11 cellular contexts compared by ENCODE assay signal in the genomic region with DNA sequence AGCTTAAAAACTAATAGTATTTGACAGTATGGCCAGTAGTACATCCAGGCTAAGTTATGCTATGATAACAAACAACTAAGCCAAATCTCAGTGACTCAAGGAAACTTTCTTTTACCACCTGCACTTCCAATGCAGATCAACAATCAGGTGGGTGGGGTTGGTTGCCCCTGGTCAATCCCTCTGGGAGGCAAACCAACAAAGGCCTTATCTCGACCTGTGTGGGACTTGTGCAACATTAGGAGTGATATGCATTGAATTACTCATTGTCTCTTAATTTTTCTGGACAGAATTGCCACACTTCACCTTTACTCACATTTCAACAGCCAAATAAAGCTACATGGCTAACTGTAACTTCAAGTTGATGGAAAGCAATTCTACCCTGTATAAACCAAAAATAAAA.
"Had no signal": no experiment of that assay in that cellular context is flagged by ENCODE, and none has a peak within 500 bp of the region (broad histone marks: within the 10 kb centered on the region; RNA-seq: fewer than 3 reads in every experiment).

No MANE protein-coding gene starts in this region.

- H3K27me3 ChIP-seq: cardiac muscle cell, left lung, stomach, uterus had no signal

- ATAC-seq: activated CD4-positive, CD25-positive, alpha-beta regulatory T cell treated with anti-CD3 and anti-CD28 coated beads, Interleukin-2, amount 50 U/mL, for 24 hours; activated naive CD4-positive, alpha-beta T cell treated with anti-CD3 and anti-CD28 coated beads, Interleukin-2, amount 50 U/mL, for 72 hours; left lung; natural killer cell treated with Interleukin-12 subunit alpha and Interleukin-12 subunit beta and Interleukin-15 and Interleukin-18, amount 100 ng/mL, for 72 hours had no signal

- H3K4me1 ChIP-seq: left lung, stomach, uterus had no signal

- H3K27ac ChIP-seq: cardiac muscle cell, left lung, stomach, thoracic aorta, uterus had no signal

- H3K9me3 ChIP-seq: thoracic aorta, uterus had no signal

- H3K36me3 ChIP-seq: cardiac muscle cell, left lung, stomach, thoracic aorta, uterus had no signal

- H3K4me1 Mint-ChIP-seq: memory B cell had no signal

- H3K4me3 Mint-ChIP-seq: memory B cell; natural killer cell treated with Interleukin-12 subunit alpha and Interleukin-12 subunit beta and Interleukin-15 and Interleukin-18, amount 100 ng/mL, for 72 hours had no signal

- H3K36me3 Mint-ChIP-seq: activated naive CD4-positive, alpha-beta T cell treated with anti-CD3 and anti-CD28 coated beads, Interleukin-2, amount 50 U/mL, for 72 hours; memory B cell; natural killer cell treated with Interleukin-12 subunit alpha and Interleukin-12 subunit beta and Interleukin-15 and Interleukin-18, amount 100 ng/mL, for 72 hours had no signal

- H3K27ac Mint-ChIP-seq: activated naive CD4-positive, alpha-beta T cell treated with anti-CD3 and anti-CD28 coated beads, Interleukin-2, amount 50 U/mL, for 72 hours; memory B cell; natural killer cell treated with Interleukin-12 subunit alpha and Interleukin-12 subunit beta and Interleukin-15 and Interleukin-18, amount 100 ng/mL, for 72 hours had no signal

- DNase-seq: activated T-cell treated with anti-CD3 and anti-CD28 coated beads, Interleukin-2, amount 50 U/mL, for 1 hour; glutamatergic neuron; left lung; stomach; uterus had no signal

- H3K4me3 ChIP-seq: cardiac muscle cell, left lung, stomach, thoracic aorta, uterus had no signal

- H3K27me3 Mint-ChIP-seq: memory B cell; natural killer cell treated with Interleukin-12 subunit alpha and Interleukin-12 subunit beta and Interleukin-15 and Interleukin-18, amount 100 ng/mL, for 72 hours had no signal
